8 cellular contexts compared by ENCODE assay signal in genomic region chr5:155943516-155944407, GRCh38.
A peak's percentile ranks its signal among the peaks of the same experiment; 100 is the strongest.
DNase-seq lines count a peak whose midpoint lies in the region; ATAC-seq and TF ChIP-seq lines count a peak whose summit lies in the region.

No MANE protein-coding gene starts in this region.

- CTCF ChIA-PET in AG04450 (lab: Charles Lee), result interaction anchor here (0.5 to 2.1 kb wide), 17 partner anchors 9 to 947 kb away, joined by 3 to 9 read pairs (median 4); no protein-coding TSS in a partner anchor

- H3K27ac ChIP-seq in AG04450 (ENCODE audit: low read depth, low read length) (no peak overlapping the region), uterus (no peak overlapping the region)

- intact Hi-C loops in uterus (cut with DNase I; ENCODE audit: low total_unique reads), result no loop called here

- H3K9me3 ChIP-seq in AG04450 (ENCODE audit: control insufficient read depth, insufficient read depth, low read length) (no peaks in the 10 kb centered on the region), uterus (no peaks in the 10 kb centered on the region)

- peak; percentile 88 for ATAC-seq in GM18499 (IDR thresholded peaks at IDR 0.05; ENCODE audit: insufficient read depth, unreplicated experiment)
- peak; percentile 79 for ATAC-seq in HG02763 (IDR thresholded peaks at IDR 0.05; ENCODE audit: unreplicated experiment)

- H3K27me3 ChIP-seq in AG04450 (ENCODE audit: control insufficient read depth, insufficient read depth, low read length), result no peaks in the 10 kb centered on the region
- no peaks in the 10 kb centered on the region for H3K27me3 ChIP-seq in uterus

- H3K4me3 ChIP-seq in AG04450 (ENCODE audit: low read depth, low read length) (no peak overlapping the region), uterus (no peak overlapping the region)

- H3K4me1 ChIP-seq in uterus, result no peaks in the 10 kb centered on the region

- no peak for DNase-seq in AG04450 (ENCODE audit: low read depth, low spot score)
- peak; percentile 51 for DNase-seq in NCI-H1105 treated with DMSO at 0.1 percent for 48 hours (lab: John Stamatoyannopoulos, UW)
- DNase-seq in activated CD4-positive, alpha-beta T cell treated with anti-CD3 and anti-CD28 coated beads for 48 hours, result peak; percentile 40
- DNase-seq in erythroblast (lab: John Stamatoyannopoulos, UW), result peak; percentile 13 to 41
- DNase-seq in mucosa of gallbladder (ENCODE audit: low spot score), result peak; percentile 58
- DNase-seq in uterus, result peak; percentile 20 to 44

- H3K36me3 ChIP-seq in uterus, result no peaks in the 10 kb centered on the region

- POLR2A ChIA-PET in AG04450 (lab: Yijun Ruan, JAX), result no interaction called here

- peak; percentile 80 for TF ChIP-seq CTCF in AG04450 (IDR thresholded peaks at IDR 0.05; ENCODE audit: low read depth, low read length)
- peak; percentile 42 to 75 (median 48) for TF ChIP-seq CTCF in uterus (IDR thresholded peaks at IDR 0.05)

- TF ChIP-seq POLR2A in erythroblast (IDR thresholded peaks at IDR 0.05; ENCODE audit: low read length) (no peak), uterus (IDR thresholded peaks at IDR 0.05) (no peak)
